8 cellular contexts compared by ENCODE assay signal in genomic region chr11:65988791-65989592, GRCh38. TPM values are rescaled to one million over a fixed set of nuclear protein-coding genes. Genes with fewer than 3 reads are reported as not detected.
A peak's percentile ranks its signal among the peaks of the same experiment; 100 is the strongest.
DNase-seq lines count a peak whose midpoint lies in the region; ATAC-seq and TF ChIP-seq lines count a peak whose summit lies in the region.

No MANE protein-coding gene starts in this region.

- H3K4me3 ChIP-seq in choroid plexus epithelial cell (ENCODE audit: low read depth, low read length) = no peak overlapping the region

- CTCF ChIA-PET in activated CD4-positive, alpha-beta T cell treated with anti-CD3 and anti-CD28 coated beads for 36 hours (lab: Charles Lee) = interaction anchor here (0.6 to 3.5 kb wide), 23 partner anchors 9 to 485 kb away, joined by 3 to 42 read pairs (median 4); partner anchors contain the start of genes CCDC85B, FIBP, MUS81 and PCNX3

- H3K4me3 Mint-ChIP-seq in activated CD4-positive, alpha-beta T cell treated with anti-CD3 and anti-CD28 coated beads for 36 hours = no peak overlapping the region

- POLR2A ChIA-PET in activated CD4-positive, alpha-beta T cell treated with anti-CD3 and anti-CD28 coated beads for 36 hours (lab: Charles Lee) = interaction anchor here (0.6 kb wide), 1 partner anchor 211 kb away, joined by 3 read pairs; no protein-coding TSS in a partner anchor

- intact Hi-C loops in activated CD4-positive, alpha-beta T cell treated with anti-CD3 and anti-CD28 coated beads for 36 hours (cut with DNase I, micrococcal nuclease) = loop anchor here (1.0 to 5.0 kb wide), 10 partner anchors 101 to 362 kb away; partner anchors contain the start of genes FIBP (in 2 of the 2), AP5B1 (in 1 of the 2), KAT5 (in 1 of the 2) and MUS81 (in 1 of the 2)

- peak in 13 of 14 donors; percentile 15 to 93 (median 78) for DNase-seq in C1 segment of cervical spinal cord (lab: John Stamatoyannopoulos, UW)
- peak; percentile 96 to 97 for DNase-seq in NCI-H526 (lab: John Stamatoyannopoulos, UW)
- peak; percentile 95 for DNase-seq in activated CD4-positive, alpha-beta T cell treated with anti-CD3 and anti-CD28 coated beads for 36 hours
- DNase-seq in choroid plexus epithelial cell (ENCODE audit: low read depth) = peak; percentile 98
- peak; percentile 98 for DNase-seq in left kidney (ENCODE audit: low read depth, low spot score)
- peak; percentile 80 to 87 for DNase-seq in stimulated activated CD4-positive, alpha-beta T cell treated with anti-CD3 and anti-CD28 coated beads, Interleukin-4, amount 100 ng/mL, for 48 hours (ENCODE audit: low read depth in 2 of 2)

- ATAC-seq in GM19351 (IDR thresholded peaks at IDR 0.05; ENCODE audit: unreplicated experiment) (peak; percentile 71), HG03520 (IDR thresholded peaks at IDR 0.05; ENCODE audit: unreplicated experiment) (peak; percentile 90)
- ATAC-seq in activated CD4-positive, alpha-beta T cell treated with anti-CD3 and anti-CD28 coated beads for 36 hours = peak; percentile 99

- peaks cover 2% of the 10 kb centered on the region for H3K4me1 Mint-ChIP-seq in activated CD4-positive, alpha-beta T cell treated with anti-CD3 and anti-CD28 coated beads for 36 hours

- H3K36me3 Mint-ChIP-seq in activated CD4-positive, alpha-beta T cell treated with anti-CD3 and anti-CD28 coated beads for 36 hours (ENCODE audit: low read depth) = peaks cover 2% of the 10 kb centered on the region

- peak overlapping the region; percentile 59 for H3K27ac Mint-ChIP-seq in activated CD4-positive, alpha-beta T cell treated with anti-CD3 and anti-CD28 coated beads for 36 hours

- TF ChIP-seq CTCF in choroid plexus epithelial cell (conservative IDR thresholded peaks at IDR 0.05; ENCODE audit: low read depth, low read length) = peak; percentile 94

- H3K9me3 Mint-ChIP-seq in activated CD4-positive, alpha-beta T cell treated with anti-CD3 and anti-CD28 coated beads for 36 hours (ENCODE audit: low read depth) = no peaks in the 10 kb centered on the region

- no peaks in the 10 kb centered on the region for H3K27me3 Mint-ChIP-seq in activated CD4-positive, alpha-beta T cell treated with anti-CD3 and anti-CD28 coated beads for 36 hours

RNA-seq across cellular contexts. Expression of gene EIF1AD, which starts 13.0 kb away (rescaled TPM):
- 10 to 100 TPM; 45.1 to 52.2 TPM for total RNA-seq in activated CD4-positive, alpha-beta T cell treated with anti-CD3 and anti-CD28 coated beads for 36 hours

RNA-seq across cellular contexts. Expression of gene BANF1, which starts 13.3 kb away (rescaled TPM):
- 100 to 1,000 TPM; 233 to 293 TPM for total RNA-seq in activated CD4-positive, alpha-beta T cell treated with anti-CD3 and anti-CD28 coated beads for 36 hours

RNA-seq across cellular contexts. Expression of gene CST6, which starts 22.8 kb away (rescaled TPM):
- total RNA-seq in activated CD4-positive, alpha-beta T cell treated with anti-CD3 and anti-CD28 coated beads for 36 hours = not detected

RNA-seq across cellular contexts. Expression of gene SART1, which starts 27.5 kb away (rescaled TPM):
- total RNA-seq in activated CD4-positive, alpha-beta T cell treated with anti-CD3 and anti-CD28 coated beads for 36 hours = 10 to 100 TPM; 54.7 to 84.5 TPM

RNA-seq across cellular contexts. Expression of gene CATSPER1, which starts 37.3 kb away (rescaled TPM):
- total RNA-seq in activated CD4-positive, alpha-beta T cell treated with anti-CD3 and anti-CD28 coated beads for 36 hours = not detected
